8 cellular contexts compared by ENCODE assay signal in the genomic region with DNA sequence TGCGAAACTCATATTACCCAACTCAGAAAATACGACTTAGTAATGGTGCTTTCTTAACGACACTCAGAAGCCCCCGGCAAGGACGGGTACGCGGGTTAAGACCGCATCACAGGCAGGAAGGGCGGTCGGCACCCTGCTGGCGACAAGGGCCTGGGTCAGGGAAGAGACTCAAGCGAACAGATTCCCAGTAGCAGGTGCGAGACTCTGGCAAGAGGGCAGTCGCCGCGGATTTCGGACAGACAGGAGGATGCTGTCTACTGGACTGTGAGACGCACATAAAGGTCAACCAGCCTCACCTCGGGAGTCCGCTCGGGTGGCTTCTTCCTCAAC. TPM values are rescaled to one million over a fixed set of nuclear protein-coding genes. Genes with fewer than 3 reads are reported as not detected.
DNase-seq lines count a peak whose midpoint lies in the region; ATAC-seq and TF ChIP-seq lines count a peak whose summit lies in the region.

No MANE protein-coding gene starts in this region.

- H3K9ac ChIP-seq in mesenchymal stem cell (ENCODE audit: low read length): peak overlapping the region; percentile 97

- H3K18ac ChIP-seq in mesenchymal stem cell (ENCODE audit: low read depth in 1 of 2, low read length in 2 of 2): peak overlapping the region; percentile 68 to 79

- H3K23ac ChIP-seq in mesenchymal stem cell (ENCODE audit: low read length in 2 of 2): peak overlapping the region in 1 of 2 experiments; percentile 1

- H4K8ac ChIP-seq in mesenchymal stem cell (ENCODE audit: low read length): peak overlapping the region; percentile 33

- peak overlapping the region; percentile 99 for H3K27ac Mint-ChIP-seq in WTC11

- H3K27me3 Mint-ChIP-seq in WTC11 (ENCODE audit: low read depth): no peaks in the 10 kb centered on the region

- no peak for TF ChIP-seq CTCF in WTC11 (IDR thresholded peaks at IDR 0.05)

- peak overlapping the region; percentile 78 for H3K4me2 ChIP-seq in mesenchymal stem cell (ENCODE audit: low read length, poor library complexity, severe bottlenecking)

- H2BK15ac ChIP-seq in mesenchymal stem cell (ENCODE audit: low read depth, poor library complexity, severe bottlenecking): peak overlapping the region; percentile 12

- H3K36me3 ChIP-seq in MG63: peaks cover 6% of the 10 kb centered on the region
- no peaks in the 10 kb centered on the region for H3K36me3 ChIP-seq in mesenchymal stem cell (ENCODE audit: control insufficient read depth in 1 of 2, insufficient read depth in 2 of 2, low read depth in 1 of 2, low read length in 2 of 2)

- H3K27ac ChIP-seq in mesenchymal stem cell (ENCODE audit: low read length, poor library complexity, severe bottlenecking): peak overlapping the region; percentile 72

- H3K9me3 ChIP-seq in MG63 (no peaks in the 10 kb centered on the region), mesenchymal stem cell (ENCODE audit: control insufficient read depth, low read length) (no peaks in the 10 kb centered on the region)

- H3K79me1 ChIP-seq in mesenchymal stem cell (replicated peaks; ENCODE audit: low read length, poor library complexity, severe bottlenecking): peaks cover 1% of the 10 kb centered on the region

- peak; percentile 0 for DNase-seq in DMS153 (lab: John Stamatoyannopoulos, UW)
- DNase-seq in DMS153 treated with DMSO at 0.1 percent for 48 hours (lab: John Stamatoyannopoulos, UW; ENCODE audit: unreplicated experiment): no peak
- peak; percentile 51 for DNase-seq in HCEC 1CT
- peak; percentile 74 for DNase-seq in MG63
- peak; percentile 83 for DNase-seq in WTC11 (ENCODE audit: low spot score)
- DNase-seq in ecto neural progenitor cell (ENCODE audit: low spot score): peak; percentile 82
- peak; percentile 77 for DNase-seq in mesenchymal stem cell
- DNase-seq in stimulated activated CD8-positive, alpha-beta memory T cell treated with anti-CD3 and anti-CD28 coated beads, Interleukin-4, amount 100 ng/mL, for 48 hours: peak; percentile 76

- H2BK5ac ChIP-seq in mesenchymal stem cell (ENCODE audit: low read depth, low read length, poor library complexity, severe bottlenecking): no peak overlapping the region

- peaks cover 16% of the 10 kb centered on the region for H3K4me1 Mint-ChIP-seq in WTC11

- H3K4me1 ChIP-seq in mesenchymal stem cell (ENCODE audit: control insufficient read depth, insufficient read depth, low read depth, low read length): peaks cover 6% of the 10 kb centered on the region

- H3K14ac ChIP-seq in mesenchymal stem cell (ENCODE audit: low read length in 2 of 2): peak overlapping the region in 1 of 2 experiments; percentile 93

- POLR2A ChIA-PET in WTC11 (lab: Charles Lee): no interaction called here

- H2AK5ac ChIP-seq in mesenchymal stem cell (ENCODE audit: low read length, severe bottlenecking): no peak overlapping the region

- H3K36me3 Mint-ChIP-seq in WTC11: no peaks in the 10 kb centered on the region

- peak overlapping the region in 1 of 2 experiments; percentile 21 for H2BK12ac ChIP-seq in mesenchymal stem cell (ENCODE audit: low read length in 2 of 2)

- 1% methylated on average over 21 of the region's 21 CpGs for WGBS in mesenchymal stem cell

- CTCF ChIA-PET in WTC11 (lab: Charles Lee): no interaction called here

- peak overlapping the region; percentile 29 to 46 for H3K4ac ChIP-seq in mesenchymal stem cell (ENCODE audit: low read depth in 1 of 2, low read length in 2 of 2)

- no peaks in the 10 kb centered on the region for H3K9me3 Mint-ChIP-seq in WTC11

- peak; percentile 67 for ATAC-seq in WTC11

- no peak overlapping the region for H2BK120ac ChIP-seq in mesenchymal stem cell (ENCODE audit: low read depth, low read length)

- no peaks in the 10 kb centered on the region for H3K27me3 ChIP-seq in MG63
- H3K27me3 ChIP-seq in mesenchymal stem cell (ENCODE audit: control insufficient read depth in 1 of 2, insufficient read depth in 1 of 2, low read length in 2 of 2): no peaks in the 10 kb centered on the region

- H3K4me3 ChIP-seq in MG63: peak overlapping the region; percentile 86
- peak overlapping the region; percentile 83 to 86 for H3K4me3 ChIP-seq in mesenchymal stem cell (ENCODE audit: insufficient read depth in 1 of 2, low read depth in 1 of 2, low read length in 2 of 2)

- H4K91ac ChIP-seq in mesenchymal stem cell (ENCODE audit: low read length): no peak overlapping the region

- peak overlapping the region; percentile 97 for H3K4me3 Mint-ChIP-seq in WTC11

- H2AFZ ChIP-seq in mesenchymal stem cell (ENCODE audit: low read depth, low read length): peak overlapping the region; percentile 87

TF ChIP-seq in WTC11, 78 proteins besides CTCF, POLR2A, EP300 and RAD21:
- TF ChIP-seq, protein P1, sequence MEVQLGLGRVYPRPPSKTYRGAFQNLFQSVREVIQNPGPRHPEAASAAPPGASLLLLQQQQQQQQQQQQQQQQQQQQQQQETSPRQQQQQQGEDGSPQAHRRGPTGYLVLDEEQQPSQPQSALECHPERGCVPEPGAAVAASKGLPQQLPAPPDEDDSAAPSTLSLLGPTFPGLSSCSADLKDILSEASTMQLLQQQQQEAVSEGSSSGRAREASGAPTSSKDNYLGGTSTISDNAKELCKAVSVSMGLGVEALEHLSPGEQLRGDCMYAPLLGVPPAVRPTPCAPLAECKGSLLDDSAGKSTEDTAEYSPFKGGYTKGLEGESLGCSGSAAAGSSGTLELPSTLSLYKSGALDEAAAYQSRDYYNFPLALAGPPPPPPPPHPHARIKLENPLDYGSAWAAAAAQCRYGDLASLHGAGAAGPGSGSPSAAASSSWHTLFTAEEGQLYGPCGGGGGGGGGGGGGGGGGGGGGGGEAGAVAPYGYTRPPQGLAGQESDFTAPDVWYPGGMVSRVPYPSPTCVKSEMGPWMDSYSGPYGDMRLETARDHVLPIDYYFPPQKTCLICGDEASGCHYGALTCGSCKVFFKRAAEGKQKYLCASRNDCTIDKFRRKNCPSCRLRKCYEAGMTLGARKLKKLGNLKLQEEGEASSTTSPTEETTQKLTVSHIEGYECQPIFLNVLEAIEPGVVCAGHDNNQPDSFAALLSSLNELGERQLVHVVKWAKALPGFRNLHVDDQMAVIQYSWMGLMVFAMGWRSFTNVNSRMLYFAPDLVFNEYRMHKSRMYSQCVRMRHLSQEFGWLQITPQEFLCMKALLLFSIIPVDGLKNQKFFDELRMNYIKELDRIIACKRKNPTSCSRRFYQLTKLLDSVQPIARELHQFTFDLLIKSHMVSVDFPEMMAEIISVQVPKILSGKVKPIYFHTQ (CRISPR knock-in tag; IDR thresholded peaks at IDR 0.05): 0 out of 2 replicates have a peak, but pooled peaks have one; percentile 30
- 0 out of 2 replicates have a peak, but pooled peaks have one; percentile 55 for TF ChIP-seq NFE2L1 (CRISPR knock-in tag; IDR thresholded peaks at IDR 0.05)
- TF ChIP-seq, protein P2, sequence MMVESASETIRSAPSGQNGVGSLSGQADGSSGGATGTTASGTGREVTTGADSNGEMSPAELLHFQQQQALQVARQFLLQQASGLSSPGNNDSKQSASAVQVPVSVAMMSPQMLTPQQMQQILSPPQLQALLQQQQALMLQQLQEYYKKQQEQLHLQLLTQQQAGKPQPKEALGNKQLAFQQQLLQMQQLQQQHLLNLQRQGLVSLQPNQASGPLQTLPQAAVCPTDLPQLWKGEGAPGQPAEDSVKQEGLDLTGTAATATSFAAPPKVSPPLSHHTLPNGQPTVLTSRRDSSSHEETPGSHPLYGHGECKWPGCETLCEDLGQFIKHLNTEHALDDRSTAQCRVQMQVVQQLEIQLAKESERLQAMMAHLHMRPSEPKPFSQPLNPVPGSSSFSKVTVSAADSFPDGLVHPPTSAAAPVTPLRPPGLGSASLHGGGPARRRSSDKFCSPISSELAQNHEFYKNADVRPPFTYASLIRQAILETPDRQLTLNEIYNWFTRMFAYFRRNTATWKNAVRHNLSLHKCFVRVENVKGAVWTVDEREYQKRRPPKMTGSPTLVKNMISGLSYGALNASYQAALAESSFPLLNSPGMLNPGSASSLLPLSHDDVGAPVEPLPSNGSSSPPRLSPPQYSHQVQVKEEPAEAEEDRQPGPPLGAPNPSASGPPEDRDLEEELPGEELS (CRISPR knock-in tag; IDR thresholded peaks at IDR 0.05): no peak
- TF ChIP-seq GABPB1 (CRISPR knock-in tag; IDR thresholded peaks at IDR 0.05): 0 out of 2 replicates have a peak, but pooled peaks have one; percentile 9
- 0 out of 2 replicates have a peak, but pooled peaks have one; percentile 30 for TF ChIP-seq ESRRA (CRISPR knock-in tag; IDR thresholded peaks at IDR 0.05; ENCODE audit: borderline replicate concordance)

RNA-seq across cellular contexts. Expression of gene RAPGEF6, which starts 0.4 kb away (rescaled TPM):
- 5.4 and 23.6 TPM in 2 replicates for total RNA-seq in MG63 (2014; rRNA removed; shearing (Covaris generic); ENCODE audit: low replicate concordance)
- 18.0 to 19.5 TPM (median 18.1 TPM) in 3 replicates for total RNA-seq in WTC11 (2021)
- polyA plus RNA-seq in mesenchymal stem cell (2013, experiment 1 of 2): 3.1 TPM
- polyA plus RNA-seq in mesenchymal stem cell (2013, experiment 2 of 2): 3.1 TPM
